16 cellular contexts compared by ENCODE assay signal in genomic region chr17:9306086-9306485, GRCh38.
DNase-seq lines count a peak whose midpoint lies in the region; ATAC-seq, FAIRE-seq and TF ChIP-seq lines count a peak whose summit lies in the region.
"Had no signal": no experiment of that assay in that cellular context is flagged by ENCODE, and none has a peak within 500 bp of the region (broad histone marks: within the 10 kb centered on the region; RNA-seq: fewer than 3 reads in every experiment).

No MANE protein-coding gene starts in this region.

- SMC1A ChIA-PET in GM12878 (lab: Charles Lee; ENCODE audit: uncharacterized antibody, unreplicated experiment): no interaction called here

- no peak overlapping the region for H3K4me3 Mint-ChIP-seq in activated naive CD4-positive, alpha-beta T cell treated with anti-CD3 and anti-CD28 coated beads for 36 hours
- H3K4me3 Mint-ChIP-seq: H9 had no signal

- CTCF ChIA-PET in activated naive CD4-positive, alpha-beta T cell treated with anti-CD3 and anti-CD28 coated beads for 36 hours (lab: Charles Lee): interaction anchor here (0.6 kb wide), 1 partner anchor 15 kb away, joined by 4 read pairs; no protein-coding TSS in a partner anchor
- CTCF ChIA-PET in GM12878 (lab: Yijun Ruan, JAX): no interaction called here

- POLR2A ChIA-PET in GM12878 (lab: Charles Lee): no interaction called here

- TF ChIP-seq RAD21 in GM12878 (IDR thresholded peaks at IDR 0.05; ENCODE audit: insufficient read depth, low read depth, low read length): no peak

- H3K4me2 ChIP-seq in GM12878 (ENCODE audit: control insufficient read depth, insufficient read depth) (no peak overlapping the region), smooth muscle cell (no peak overlapping the region)

- intact Hi-C loops in activated naive CD4-positive, alpha-beta T cell treated with anti-CD3 and anti-CD28 coated beads for 36 hours (cut with micrococcal nuclease): no loop called here
- intact Hi-C loops in GM12878 (cut with micrococcal nuclease; ENCODE audit: unreplicated experiment) (no loop called here), aorta (cut with DNase I) (no loop called here)

- H3K27me3 ChIP-seq in GM12878 (replicated peaks in 1 of 2; ENCODE audit: control insufficient read depth in 2 of 2, insufficient read depth in 2 of 2, low read length in 1 of 2) (no peaks in the 10 kb centered on the region), foreskin keratinocyte (no peaks in the 10 kb centered on the region), smooth muscle cell (ENCODE audit: low read depth) (no peaks in the 10 kb centered on the region), aorta (ENCODE audit: control insufficient read depth in 1 of 2, insufficient read depth in 2 of 2, low read length in 1 of 2) (no peaks in the 10 kb centered on the region)

- H3K79me2 ChIP-seq in GM12878 (ENCODE audit: control insufficient read depth, insufficient read depth, low read length) (no peaks in the 10 kb centered on the region), smooth muscle cell (ENCODE audit: low read depth) (no peaks in the 10 kb centered on the region)

- no peaks in the 10 kb centered on the region for H3K36me3 Mint-ChIP-seq in activated naive CD4-positive, alpha-beta T cell treated with anti-CD3 and anti-CD28 coated beads, Interleukin-2, amount 50 U/mL, for 72 hours
- H3K36me3 Mint-ChIP-seq in activated naive CD4-positive, alpha-beta T cell treated with anti-CD3 and anti-CD28 coated beads for 36 hours (ENCODE audit: low read depth): no peaks in the 10 kb centered on the region

- BruUV-seq in GM12878 (replicated peaks; lab: Mats Ljungman, UMichigan): no TSS peak

- no peak for TF ChIP-seq POLR2A in GM12878 (IDR thresholded peaks at IDR 0.05; ENCODE audit: low read depth, low read length)

- no peak overlapping the region for H3K9ac ChIP-seq in GM12878 (ENCODE audit: control insufficient read depth, insufficient read depth, low read length)
- H3K9ac ChIP-seq in smooth muscle cell (ENCODE audit: low read depth): no peak overlapping the region

- H3K4me3 ChIP-seq in GM12878 (no peak overlapping the region), smooth muscle cell (no peak overlapping the region), aorta (ENCODE audit: low read length in 2 of 2) (no peak overlapping the region)

- H3K4me1 ChIP-seq in GM12878 (ENCODE audit: control insufficient read depth, insufficient read depth, low read length) (no peaks in the 10 kb centered on the region), foreskin keratinocyte (no peaks in the 10 kb centered on the region), smooth muscle cell (ENCODE audit: low read depth) (peaks cover 28% of the 10 kb centered on the region), aorta (ENCODE audit: control insufficient read depth in 1 of 2, insufficient read depth in 2 of 2, low read length in 2 of 2) (no peaks in the 10 kb centered on the region)

- no peak for TF ChIP-seq EP300 in GM12878 (IDR thresholded peaks at IDR 0.05; ENCODE audit: borderline replicate concordance in 1 of 2, control insufficient read depth in 1 of 2, low read depth in 2 of 2, low read length in 2 of 2)

- in situ Hi-C loops in GM12878 (cut with MboI): no loop called here

- H2AFZ ChIP-seq in GM12878 (ENCODE audit: control insufficient read depth, low read depth, low read length) (no peak overlapping the region), smooth muscle cell (ENCODE audit: low read depth) (no peak overlapping the region)

- FAIRE-seq in GM12878 (lab: Jason Lieb, UNC): no peak

- 78% methylated on average over 6 of the region's 6 CpGs for WGBS in GM12878 (ENCODE audit: insufficient coverage, insufficient replicate concordance, low lambda C conversion rate, missing lambda C conversion rate)
- WGBS in smooth muscle cell (ENCODE audit: low lambda C conversion rate): 79% methylated on average over 6 of the region's 6 CpGs
- 88 to 95% methylated on average over 6 of the region's 6 CpGs for WGBS in aorta, 2 donors

- H3F3A ChIP-seq in smooth muscle cell (ENCODE audit: low read depth): no peaks in the 10 kb centered on the region

- RAD21 ChIA-PET in GM12878 (lab: Charles Lee; ENCODE audit: unreplicated experiment): no interaction called here

- H3K9me3 Mint-ChIP-seq in activated naive CD4-positive, alpha-beta T cell treated with anti-CD3 and anti-CD28 coated beads, Interleukin-2, amount 50 U/mL, for 72 hours: no peaks in the 10 kb centered on the region
- no peaks in the 10 kb centered on the region for H3K9me3 Mint-ChIP-seq in activated naive CD4-positive, alpha-beta T cell treated with anti-CD3 and anti-CD28 coated beads for 36 hours
- H3K9me3 Mint-ChIP-seq: H9 had no signal

- ATAC-seq in activated naive CD4-positive, alpha-beta T cell treated with anti-CD3 and anti-CD28 coated beads, Interleukin-2, amount 50 U/mL, for 72 hours: peak; percentile 66 to 77
- peak; percentile 37; the same call in 1 of the 3 replicates for ATAC-seq in GM12878
- peak; percentile 52 for ATAC-seq in foreskin keratinocyte
- ATAC-seq in aorta (ENCODE audit: low FRiP score): no peak

- H3K27ac Mint-ChIP-seq in activated naive CD4-positive, alpha-beta T cell treated with anti-CD3 and anti-CD28 coated beads, Interleukin-2, amount 50 U/mL, for 72 hours: no peak overlapping the region
- H3K27ac Mint-ChIP-seq in activated naive CD4-positive, alpha-beta T cell treated with anti-CD3 and anti-CD28 coated beads for 36 hours: no peak overlapping the region
- H3K27ac Mint-ChIP-seq: H9 had no signal

- H3K27ac ChIP-seq in GM12878 (ENCODE audit: control insufficient read depth, insufficient read depth) (no peak overlapping the region), foreskin keratinocyte (no peak overlapping the region), smooth muscle cell (ENCODE audit: low read depth) (peak overlapping the region; percentile 91), aorta (ENCODE audit: low read depth in 1 of 2, low read length in 2 of 2) (no peak overlapping the region)

- H3K9me3 ChIP-seq in GM12878 (replicated peaks; ENCODE audit: control insufficient read depth, insufficient read depth, low read length): no peaks in the 10 kb centered on the region
- H3K9me3 ChIP-seq in smooth muscle cell (replicated peaks; ENCODE audit: low read depth): no peaks in the 10 kb centered on the region
- H3K9me3 ChIP-seq in aorta (ENCODE audit: control insufficient read depth, low read length): no peaks in the 10 kb centered on the region

- H4K20me1 ChIP-seq in GM12878 (ENCODE audit: control insufficient read depth, insufficient read depth) (no peaks in the 10 kb centered on the region), smooth muscle cell (ENCODE audit: low read depth) (peaks cover 5% of the 10 kb centered on the region)

- H3K36me3 ChIP-seq in GM12878 (ENCODE audit: control insufficient read depth in 2 of 2, insufficient read depth in 2 of 2, low read length in 1 of 2): no peaks in the 10 kb centered on the region
- no peaks in the 10 kb centered on the region for H3K36me3 ChIP-seq in smooth muscle cell (ENCODE audit: low read depth)
- H3K36me3 ChIP-seq in aorta (ENCODE audit: control insufficient read depth in 1 of 2, insufficient read depth in 2 of 2, low read length in 1 of 2): no peaks in the 10 kb centered on the region

- H3K27me3 Mint-ChIP-seq in activated naive CD4-positive, alpha-beta T cell treated with anti-CD3 and anti-CD28 coated beads for 36 hours (ENCODE audit: low read depth): no peaks in the 10 kb centered on the region

- H3K4me1 Mint-ChIP-seq in activated naive CD4-positive, alpha-beta T cell treated with anti-CD3 and anti-CD28 coated beads for 36 hours (ENCODE audit: low read depth): no peaks in the 10 kb centered on the region

- no peak for TF ChIP-seq CTCF in GM12878 (IDR thresholded peaks at IDR 0.05 in 2 of 3, conservative IDR thresholded peaks at IDR 0.05 in 1 of 3; ENCODE audit: control insufficient read depth in 2 of 3, extremely low read depth in 1 of 3, insufficient read depth in 1 of 3, low read depth in 3 of 3, low read length in 3 of 3)
- no peak for TF ChIP-seq CTCF in foreskin keratinocyte (conservative IDR thresholded peaks at IDR 0.05)
- TF ChIP-seq CTCF in smooth muscle cell (IDR thresholded peaks at IDR 0.05; ENCODE audit: borderline replicate concordance, insufficient read depth, poor library complexity, severe bottlenecking): no peak

- no peak for DNase-seq in activated naive CD4-positive, alpha-beta T cell treated with anti-CD3 and anti-CD28 coated beads, Interleukin-2, amount 50 U/mL, for 72 hours (ENCODE audit: low spot score in 2 of 2)
- no peak for DNase-seq in activated naive CD4-positive, alpha-beta T cell treated with anti-CD3 and anti-CD28 coated beads for 36 hours
- DNase-seq in GM12878 (ENCODE audit: low read depth, low spot score) (no peak), foreskin keratinocyte (peak; percentile 43 to 73), smooth muscle cell (lab: John Stamatoyannopoulos, UW; ENCODE audit: unreplicated experiment) (no peak), hippocampal formation (lab: John Stamatoyannopoulos, UW) (no peak), NCI-H69 (lab: John Stamatoyannopoulos, UW) (no peak), aorta (no peak)
- DNase-seq: C1 segment of cervical spinal cord, H9, Kasumi-1, MV-4-11, NCI-H1417 treated with DMSO at 0.1 percent for 48 hours, NCI-H2029, NCI-H510A, RPMI8226 had no signal

TF ChIP-seq in GM12878, 131 proteins besides CTCF, POLR2A, EP300 and RAD21 (continues in another document):
- TF ChIP-seq ZNF207 (IDR thresholded peaks at IDR 0.05; ENCODE audit: borderline replicate concordance) (no peak), ZBTB11 (CRISPR knock-in tag; IDR thresholded peaks at IDR 0.05) (no peak)

Comparison
In these comparisons a context has a peak if more than half of its experiments do, and no peak if none do; other contexts are left out.
1. DNase-seq: peak in foreskin keratinocyte (2 of 2); none in activated naive CD4-positive, alpha-beta T cell treated with anti-CD3 and anti-CD28 coated beads, Interleukin-2, amount 50 U/mL, for 72 hours (0 of 2), activated naive CD4-positive, alpha-beta T cell treated with anti-CD3 and anti-CD28 coated beads for 36 hours (single experiment), GM12878 (single experiment), smooth muscle cell (single experiment), hippocampal formation (0 of 2), NCI-H69 (single experiment) and aorta (0 of 2).